ENCODE assay signal across 1 cellular context in the genomic region with DNA sequence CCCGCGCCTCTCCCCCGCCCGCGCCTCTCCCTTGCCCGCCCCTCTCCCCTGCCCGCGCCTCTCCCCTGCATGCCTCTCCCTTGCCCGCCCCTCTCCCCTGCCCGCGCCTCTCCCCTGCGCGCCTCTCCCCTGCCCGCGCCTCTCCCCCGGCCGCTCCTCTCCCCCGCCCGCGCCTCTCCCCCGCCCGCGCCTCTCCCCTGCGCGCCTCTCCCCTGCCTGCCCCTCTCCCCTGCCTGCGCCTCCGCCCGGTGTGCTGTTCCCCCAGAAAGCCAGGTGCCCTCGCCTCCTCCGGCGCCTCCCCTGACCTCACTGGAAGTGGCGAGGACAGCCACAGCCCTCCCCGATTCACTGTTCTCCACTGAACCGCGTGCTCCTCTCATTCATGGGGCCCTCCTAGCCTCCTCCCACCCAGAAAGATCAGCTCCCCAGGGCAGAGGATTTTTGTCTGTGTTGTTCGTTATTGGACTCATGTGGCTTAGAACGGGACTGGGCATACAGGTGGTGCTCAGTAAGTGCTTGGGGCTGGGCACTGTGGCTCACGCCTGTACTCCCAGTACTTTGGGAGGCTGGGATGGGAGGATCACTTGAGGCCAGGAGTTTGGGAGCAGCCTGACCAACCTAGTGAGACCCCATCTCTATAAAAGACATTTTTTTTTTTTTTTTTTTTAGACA.
TF ChIP-seq lines count a peak whose summit lies in the region.

No MANE protein-coding gene starts in this region.

TF ChIP-seq in IMR-90, 13 proteins besides CTCF, POLR2A, EP300 and RAD21 (continued from another document):
- no peak for TF ChIP-seq NFE2L2 (IDR thresholded peaks at IDR 0.05; ENCODE audit: low read depth, low read length)
- no peak for TF ChIP-seq MAZ (IDR thresholded peaks at IDR 0.05; ENCODE audit: borderline replicate concordance, low read depth, low read length)
TF ChIP-seq in IMR-90: peak in this region for 0.
